9 cellular contexts compared by ENCODE assay signal in genomic region chr4:83219344-83219990, GRCh38.
DNase-seq lines count a peak whose midpoint lies in the region; ATAC-seq and TF ChIP-seq lines count a peak whose summit lies in the region.
"Had no signal": no experiment of that assay in that cellular context is flagged by ENCODE, and none has a peak within 500 bp of the region (broad histone marks: within the 10 kb centered on the region; RNA-seq: fewer than 3 reads in every experiment).

No MANE protein-coding gene starts in this region.

- TF ChIP-seq CTCF in GM13977 (IDR thresholded peaks at IDR 0.05; ENCODE audit: extremely low read depth, insufficient read depth, missing control alignments): no peak
- TF ChIP-seq CTCF in suprapubic skin (IDR thresholded peaks at IDR 0.05): no peak
- TF ChIP-seq CTCF in BE2C (IDR thresholded peaks at IDR 0.05; ENCODE audit: low read depth, low read length): no peak

- no peak for TF ChIP-seq EP300 in suprapubic skin (IDR thresholded peaks at IDR 0.05)

- no peaks in the 10 kb centered on the region for H3K9me3 Mint-ChIP-seq in activated naive CD4-positive, alpha-beta T cell treated with anti-CD3 and anti-CD28 coated beads, Interleukin-2, amount 50 U/mL, for 24 hours

- peaks cover 87% of the 10 kb centered on the region for H3K4me1 Mint-ChIP-seq in activated naive CD4-positive, alpha-beta T cell treated with anti-CD3 and anti-CD28 coated beads, Interleukin-2, amount 50 U/mL, for 24 hours

- peak overlapping the region; percentile 72 for H3K4me3 Mint-ChIP-seq in activated naive CD4-positive, alpha-beta T cell treated with anti-CD3 and anti-CD28 coated beads, Interleukin-2, amount 50 U/mL, for 24 hours

- H3K4me3 ChIP-seq in mononuclear cell (ENCODE audit: low read length) (peak overlapping the region; percentile 6), suprapubic skin (peak overlapping the region; percentile 32), BE2C (ENCODE audit: low read depth, low read length) (no peak overlapping the region)

- H3K27me3 ChIP-seq in mononuclear cell (ENCODE audit: insufficient read depth, low read length) (no peaks in the 10 kb centered on the region), suprapubic skin (no peaks in the 10 kb centered on the region), BE2C (no peaks in the 10 kb centered on the region)
- H3K27me3 ChIP-seq: heart right ventricle had no signal

- H3K36me3 ChIP-seq in suprapubic skin: no peaks in the 10 kb centered on the region
- no peaks in the 10 kb centered on the region for H3K36me3 ChIP-seq in BE2C
- H3K36me3 ChIP-seq: heart right ventricle had no signal

- no peak overlapping the region for H3K27ac ChIP-seq in suprapubic skin

- peaks cover 81% of the 10 kb centered on the region for H3K4me1 ChIP-seq in mononuclear cell (ENCODE audit: insufficient read depth, low read length)
- H3K4me1 ChIP-seq in suprapubic skin: peaks cover 20% of the 10 kb centered on the region
- no peaks in the 10 kb centered on the region for H3K4me1 ChIP-seq in BE2C

- peak overlapping the region; percentile 93 for H3K27ac Mint-ChIP-seq in activated naive CD4-positive, alpha-beta T cell treated with anti-CD3 and anti-CD28 coated beads, Interleukin-2, amount 50 U/mL, for 24 hours

- no peak for TF ChIP-seq POLR2A in suprapubic skin (IDR thresholded peaks at IDR 0.05)

- no peaks in the 10 kb centered on the region for H3K27me3 Mint-ChIP-seq in activated naive CD4-positive, alpha-beta T cell treated with anti-CD3 and anti-CD28 coated beads, Interleukin-2, amount 50 U/mL, for 24 hours

- no peaks in the 10 kb centered on the region for H3K36me3 Mint-ChIP-seq in activated naive CD4-positive, alpha-beta T cell treated with anti-CD3 and anti-CD28 coated beads, Interleukin-2, amount 50 U/mL, for 24 hours

- DNase-seq in GM13977 (ENCODE audit: low spot score): peak; percentile 22
- peak; percentile 15 to 72 for DNase-seq in NCI-H524 (lab: John Stamatoyannopoulos, UW)
- no peak for DNase-seq in suprapubic skin (ENCODE audit: low spot score in 2 of 2)
- DNase-seq in NCI-H1436 (lab: John Stamatoyannopoulos, UW): no peak
- DNase-seq in BE2C: no peak
- DNase-seq: heart right ventricle had no signal

- no peak for ATAC-seq in GM18502 (IDR thresholded peaks at IDR 0.05; ENCODE audit: poor library complexity, unreplicated experiment)

- H3K9me3 ChIP-seq in mononuclear cell (ENCODE audit: low read depth, low read length) (no peaks in the 10 kb centered on the region), suprapubic skin (no peaks in the 10 kb centered on the region), BE2C (no peaks in the 10 kb centered on the region)
- H3K9me3 ChIP-seq: heart right ventricle had no signal

- WGBS in suprapubic skin: 14% methylated on average over 10 of the region's 11 CpGs

- in situ Hi-C loops in GM13977 (cut with MboI; ENCODE audit: low pct_unique_long_range_greater_than_20kb, low sequenced_read_pairs, unreplicated experiment): no loop called here

Comparison
In these comparisons a context has a peak if more than half of its experiments do, and no peak if none do; other contexts are left out.
1. DNase-seq: peak in GM13977 (single experiment) and NCI-H524 (2 of 2); none in suprapubic skin (0 of 2), NCI-H1436 (single experiment) and BE2C (single experiment).